Comparison of ENCODE assay signal across 7 cellular contexts in genomic region chr11:8593935-8594909, GRCh38. TPM values are rescaled to one million over a fixed set of nuclear protein-coding genes. Genes with fewer than 3 reads are reported as not detected.
DNase-seq lines count a peak whose midpoint lies in the region; ATAC-seq and TF ChIP-seq lines count a peak whose summit lies in the region.

Gene STK33 (minus strand): TSS chr11:8594228. CDS start chr11:8474905, 119,323 bp downstream.

- ATAC-seq in GM18499 (IDR thresholded peaks at IDR 0.05; ENCODE audit: insufficient read depth, unreplicated experiment) (peak; percentile 70), thoracic aorta (ENCODE audit: insufficient number of reproducible peaks, low FRiP score, low read depth) (no peak)

- H3K4me1 ChIP-seq in mucosa of rectum (ENCODE audit: control insufficient read depth in 2 of 2, insufficient read depth in 2 of 2, low read length in 2 of 2) (peaks cover 0 to 6% of the 10 kb centered on the region in 2 donors), thoracic aorta (ENCODE audit: control insufficient read depth in 1 of 2, low read depth in 2 of 2) (peaks cover 8 to 9% of the 10 kb centered on the region in 2 donors)

- H3K27me3 ChIP-seq in H7 (ENCODE audit: control insufficient read depth, insufficient read depth, low read length) (no peaks in the 10 kb centered on the region), MG63 (no peaks in the 10 kb centered on the region), mucosa of rectum (ENCODE audit: control insufficient read depth in 2 of 2, insufficient read depth in 2 of 2, low read length in 2 of 2) (peaks cover 0 to 6% of the 10 kb centered on the region in 2 donors), thoracic aorta (replicated peaks; ENCODE audit: insufficient read depth) (peaks cover 6% of the 10 kb centered on the region)

- TF ChIP-seq CTCF in endothelial cell (IDR thresholded peaks at IDR 0.05; ENCODE audit: unreplicated experiment) (no peak), thoracic aorta (IDR thresholded peaks at IDR 0.05) (no peak)

- peaks cover 3% of the 10 kb centered on the region for H3K27me3 Mint-ChIP-seq in endothelial cell (ENCODE audit: unreplicated experiment)

- peak within 1 kb of the TSS; percentile 95 for H3K4me3 Mint-ChIP-seq in endothelial cell (ENCODE audit: unreplicated experiment)

- peak within 1 kb of the TSS; percentile 6 for H3K27ac Mint-ChIP-seq in endothelial cell (ENCODE audit: unreplicated experiment)

- H3K9me3 ChIP-seq in MG63 (no peaks in the 10 kb centered on the region), mucosa of rectum (ENCODE audit: control insufficient read depth in 2 of 2, low read length in 2 of 2) (no peaks in the 10 kb centered on the region), thoracic aorta (no peaks in the 10 kb centered on the region)

- no peak within 1 kb of the TSS for H3K27ac ChIP-seq in mucosa of rectum (ENCODE audit: low read depth in 2 of 2, low read length in 2 of 2)
- no peak within 1 kb of the TSS for H3K27ac ChIP-seq in thoracic aorta

- no peaks in the 10 kb centered on the region for H3K9me3 Mint-ChIP-seq in endothelial cell (ENCODE audit: unreplicated experiment)

- H3K9ac ChIP-seq in mucosa of rectum (ENCODE audit: low read depth in 1 of 2, low read length in 2 of 2) = peak within 1 kb of the TSS; percentile 2 to 49

- H3K4me1 Mint-ChIP-seq in endothelial cell (ENCODE audit: unreplicated experiment) = peaks cover 14% of the 10 kb centered on the region

- peak within 1 kb of the TSS; percentile 68 for H3K4me3 ChIP-seq in H7 (ENCODE audit: insufficient read depth, low read depth, low read length)
- H3K4me3 ChIP-seq in MG63 = peak within 1 kb of the TSS; percentile 42
- H3K4me3 ChIP-seq in mucosa of rectum (ENCODE audit: low read length in 2 of 2) = peak within 1 kb of the TSS; percentile 58 to 63
- H3K4me3 ChIP-seq in thoracic aorta = peak within 1 kb of the TSS; percentile 68

- H3K36me3 Mint-ChIP-seq in endothelial cell (ENCODE audit: low read depth, unreplicated experiment) = no peaks in the 10 kb centered on the region

- no peaks in the 10 kb centered on the region for H3K36me3 ChIP-seq in H7 (replicated peaks; ENCODE audit: control insufficient read depth, insufficient read depth, low read length)
- no peaks in the 10 kb centered on the region for H3K36me3 ChIP-seq in MG63
- no peaks in the 10 kb centered on the region for H3K36me3 ChIP-seq in mucosa of rectum (ENCODE audit: control insufficient read depth in 2 of 2, insufficient read depth in 2 of 2, low read length in 2 of 2)
- H3K36me3 ChIP-seq in thoracic aorta = no peaks in the 10 kb centered on the region

- DNase-seq in H7 (peak; percentile 94), MG63 (peak; percentile 23), SW480 (ENCODE audit: low spot score) (peak; percentile 47), endothelial cell (ENCODE audit: low spot score) (peak; percentile 65), thoracic aorta (ENCODE audit: low spot score) (no peak)

RNA-seq across cellular contexts. Expression of gene STK33, which starts in this region (rescaled TPM):
- 10.6 and 11.3 TPM in 2 replicates for total RNA-seq in H7 (2014; rRNA removed; shearing (Covaris generic))
- total RNA-seq in MG63 (2014; rRNA removed; shearing (Covaris generic); ENCODE audit: low replicate concordance) = 1.4 and 1.8 TPM in 2 replicates
- 17.9 TPM for total RNA-seq in endothelial cell (ENCODE audit: unreplicated experiment)
- 1 to 10 TPM in 1 of 2 donors, not detected in 1; 1.3 TPM for total RNA-seq in thoracic aorta
